Comparison of ENCODE assay signal across 20 cellular contexts in the genomic region with DNA sequence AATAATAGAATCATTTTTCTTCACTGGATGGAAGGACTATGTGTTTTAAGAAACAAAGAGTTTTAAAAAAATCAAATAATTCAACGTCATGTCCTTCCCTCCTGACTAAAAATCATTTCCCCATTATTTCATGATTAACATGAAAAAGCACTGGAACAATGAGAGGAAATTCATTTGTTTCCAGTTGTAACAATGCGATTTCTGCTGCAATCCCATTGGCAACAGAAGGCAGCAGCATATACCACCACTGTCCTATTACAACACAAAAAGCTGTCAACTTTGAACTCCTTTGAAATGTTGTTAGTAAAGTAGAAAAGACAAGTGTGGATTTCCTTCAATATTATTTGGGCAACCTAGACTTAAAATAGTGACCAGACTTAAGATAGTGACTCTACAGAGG. TPM values are rescaled to one million over a fixed set of nuclear protein-coding genes. Genes with fewer than 3 reads are reported as not detected.
"Had no signal": no experiment of that assay in that cellular context is flagged by ENCODE, and none has a peak within 500 bp of the region (broad histone marks: within the 10 kb centered on the region; RNA-seq: fewer than 3 reads in every experiment).

No MANE protein-coding gene starts in this region.

- H3K27ac Mint-ChIP-seq: effector memory CD8-positive, alpha-beta T cell; stimulated activated memory B cell treated with anti-CD40 and anti-IgM and Interleukin-4, amounts not matched to agents 10 μg/mL and 1 μg/mL and 100 μg/mL, for 72 hours; stimulated activated naive CD8-positive, alpha-beta T cell treated with anti-CD3 and anti-CD28 coated beads, Interleukin-15, Interleukin-2, amounts not matched to agents 100 ng/mL and 50 ng/mL, for 24 hours had no signal

- H3K36me3 ChIP-seq: left lung, neutrophil, right atrium auricular region, sigmoid colon, tibial artery, upper lobe of left lung, uterus had no signal

- H3K9me3 ChIP-seq: left lung, neutrophil, right atrium auricular region, sigmoid colon, tibial artery, upper lobe of left lung, uterus had no signal

- H3K27me3 ChIP-seq: left lung, neutrophil, right atrium auricular region, sigmoid colon, tibial artery, upper lobe of left lung, uterus had no signal

- H3K4me3 ChIP-seq: coronary artery, left lung, lung, right atrium auricular region, sigmoid colon, tibial artery, upper lobe of left lung, uterus had no signal

- H3K27ac ChIP-seq: coronary artery, left lung, neutrophil, right atrium auricular region, sigmoid colon, tibial artery, uterus had no signal

- H3K27me3 Mint-ChIP-seq: effector memory CD8-positive, alpha-beta T cell; naive thymus-derived CD4-positive, alpha-beta T cell; stimulated activated memory B cell treated with anti-CD40 and anti-IgM and Interleukin-4, amounts not matched to agents 10 μg/mL and 1 μg/mL and 100 μg/mL, for 72 hours; stimulated activated naive CD8-positive, alpha-beta T cell treated with anti-CD3 and anti-CD28 coated beads, Interleukin-15, Interleukin-2, amounts not matched to agents 100 ng/mL and 50 ng/mL, for 24 hours had no signal

- DNase-seq: central memory CD4-positive, alpha-beta T cell; effector memory CD8-positive, alpha-beta T cell; erythroblast; islet precursor cell; left lung; naive thymus-derived CD4-positive, alpha-beta T cell; posterior cingulate gyrus; sigmoid colon; stimulated activated CD4-positive, alpha-beta T cell treated with anti-CD3 and anti-CD28 coated beads, Interleukin-1b, Interleukin-23, amount 100 ng/mL, for 48 hours; stimulated activated CD4-positive, alpha-beta T cell treated with anti-CD3 and anti-CD28 coated beads, Interleukin-4, amount 100 ng/mL, for 24 hours; tibial artery; upper lobe of left lung; uterus had no signal

- H3K4me1 ChIP-seq: tibial artery, uterus had no signal

- ATAC-seq: effector memory CD8-positive, alpha-beta T cell; left lung; naive thymus-derived CD4-positive, alpha-beta T cell; stimulated activated memory B cell treated with anti-CD40 and anti-IgM and Interleukin-4, amounts not matched to agents 10 μg/mL and 1 μg/mL and 100 μg/mL, for 72 hours had no signal

- H3K4me3 Mint-ChIP-seq: effector memory CD8-positive, alpha-beta T cell; naive thymus-derived CD4-positive, alpha-beta T cell; stimulated activated memory B cell treated with anti-CD40 and anti-IgM and Interleukin-4, amounts not matched to agents 10 μg/mL and 1 μg/mL and 100 μg/mL, for 72 hours; stimulated activated naive CD8-positive, alpha-beta T cell treated with anti-CD3 and anti-CD28 coated beads, Interleukin-15, Interleukin-2, amounts not matched to agents 100 ng/mL and 50 ng/mL, for 24 hours had no signal

- H3K9me3 Mint-ChIP-seq: stimulated activated memory B cell treated with anti-CD40 and anti-IgM and Interleukin-4, amounts not matched to agents 10 μg/mL and 1 μg/mL and 100 μg/mL, for 72 hours had no signal

RNA-seq across cellular contexts. Expression of gene C5orf63, which starts 3.1 kb away (rescaled TPM):
- polyA plus RNA-seq: neural cell had no signal
